11 cellular contexts compared by ENCODE assay signal in genomic region chr19:38318595-38319142, GRCh38. TPM values are rescaled to one million over a fixed set of nuclear protein-coding genes. Genes with fewer than 3 reads are reported as not detected.
DNase-seq lines count a peak whose midpoint lies in the region; ATAC-seq, FAIRE-seq and TF ChIP-seq lines count a peak whose summit lies in the region.
"Had no signal": no experiment of that assay in that cellular context is flagged by ENCODE, and none has a peak within 500 bp of the region (broad histone marks: within the 10 kb centered on the region; RNA-seq: fewer than 3 reads in every experiment).

No MANE protein-coding gene starts in this region.

- no peak for TF ChIP-seq POLR2A in heart left ventricle (IDR thresholded peaks at IDR 0.05)

- no peaks in the 10 kb centered on the region for H3K36me3 Mint-ChIP-seq in mesothelial cell of epicardium

- peaks cover 33% of the 10 kb centered on the region for H3K27me3 Mint-ChIP-seq in mesothelial cell of epicardium (ENCODE audit: low read depth)

- peak overlapping the region; percentile 22 for H3K4me3 Mint-ChIP-seq in mesothelial cell of epicardium

- DNase-seq in heart left ventricle (peak in 4 of 5 donors; percentile 60 to 72 (median 68)), cardiac septum (ENCODE audit: low spot score) (no peak), bronchial epithelial cell (ENCODE audit: low read depth) (peak; percentile 73), mesothelial cell of epicardium (ENCODE audit: low spot score in 2 of 2, unreplicated experiment in 2 of 2) (no peak), HCEC 1CT (no peak), SHP77 (lab: John Stamatoyannopoulos, UW) (no peak), NCI-H1092 (lab: John Stamatoyannopoulos, UW) (no peak)
- DNase-seq: DMS53, WERI-Rb-1 had no signal

- WGBS in heart left ventricle, 4 donors, result 23 to 43% (median 33%) methylated on average over 7 of the region's 7 CpGs

- H3K27ac ChIP-seq in heart left ventricle, result peak overlapping the region in 11 of 12 donors; percentile 7 to 94 (median 83)
- H3K27ac ChIP-seq: KMS-11, WERI-Rb-1 had no signal

- peak overlapping the region in 4 of 12 donors; percentile 79 to 84 (median 80) for H3K4me3 ChIP-seq in heart left ventricle
- H3K4me3 ChIP-seq in bronchial epithelial cell (ENCODE audit: low read depth, low read length), result peak overlapping the region; percentile 71

- ATAC-seq in heart left ventricle (peak in 1 of 4 donors; percentile 12), GM18861 (IDR thresholded peaks at IDR 0.05; ENCODE audit: unreplicated experiment) (no peak)

- peaks cover 0 to 88% (median 46%) of the 10 kb centered on the region in 12 donors for H3K4me1 ChIP-seq in heart left ventricle

- H3K36me3 ChIP-seq in heart left ventricle (peaks cover 0 to 6% (median 0%) of the 10 kb centered on the region in 9 donors), bronchial epithelial cell (ENCODE audit: control insufficient read depth, insufficient read depth, low read length) (peaks cover 1% of the 10 kb centered on the region)
- H3K36me3 ChIP-seq: WERI-Rb-1 had no signal

- no peak overlapping the region for H3K27ac Mint-ChIP-seq in mesothelial cell of epicardium

- no peaks in the 10 kb centered on the region for H3K9me3 ChIP-seq in heart left ventricle

- TF ChIP-seq CTCF in heart left ventricle (IDR thresholded peaks at IDR 0.05) (no peak), bronchial epithelial cell (IDR thresholded peaks at IDR 0.05; ENCODE audit: insufficient read depth, low read length, severe bottlenecking) (no peak), mesothelial cell of epicardium (IDR thresholded peaks at IDR 0.05; ENCODE audit: unreplicated experiment) (no peak)

- no peak for FAIRE-seq in bronchial epithelial cell (lab: Jason Lieb, UNC)

- intact Hi-C loops in heart left ventricle (cut with DNase I) (loop anchor here in 5 of 10 donors (2.0 to 5.0 kb wide), 5 partner anchors 36 to 71 kb away; partner anchors contain the start of gene PPP1R14A (in 1 of the 5)), cardiac septum (cut with DNase I) (no loop called here)

- peaks cover 29% of the 10 kb centered on the region for H3K4me1 Mint-ChIP-seq in mesothelial cell of epicardium

- H3K27me3 ChIP-seq in heart left ventricle (no peaks in the 10 kb centered on the region), bronchial epithelial cell (ENCODE audit: control insufficient read depth, insufficient read depth, low read length) (no peaks in the 10 kb centered on the region)

- no peaks in the 10 kb centered on the region for H3K9me3 Mint-ChIP-seq in mesothelial cell of epicardium

RNA-seq across cellular contexts. Expression of gene KCNK6, which starts 1.0 kb away (rescaled TPM):
- total RNA-seq in heart left ventricle, result 10 to 100 TPM in 4 of 9 donors, 1 to 10 TPM in 5; 3.1 to 23.6 (median 8.5) TPM
- polyA plus RNA-seq in heart left ventricle, result 1 to 10 TPM; 4.4 to 6.4 TPM
- 14.1 TPM for total RNA-seq in cardiac septum
- 19.0 and 27.8 TPM in 2 replicates for total RNA-seq in bronchial epithelial cell
- total RNA-seq in mesothelial cell of epicardium, result 2.8 to 2.9 TPM (median 2.9 TPM) in 3 replicates

RNA-seq across cellular contexts. Expression of gene YIF1B, which starts 2.9 kb away (rescaled TPM):
- total RNA-seq in heart left ventricle (10 to 100 TPM; 26.4 to 47.4 (median 31.9) TPM), cardiac septum (27.6 TPM), bronchial epithelial cell (30.0 and 51.5 TPM in 2 replicates), mesothelial cell of epicardium (29.9 to 34.1 TPM (median 31.5 TPM) in 3 replicates)
- 100 to 1,000 TPM in 1 of 2 donors, 10 to 100 TPM in 1; 39.2 to 113 TPM for polyA plus RNA-seq in heart left ventricle

RNA-seq across cellular contexts. Expression of gene C19orf33, which starts 14.6 kb away (rescaled TPM):
- total RNA-seq in heart left ventricle, result 10 to 100 TPM in 5 of 9 donors, 1 to 10 TPM in 3, not detected in 1; 3.5 to 73.1 (median 11.5) TPM
- polyA plus RNA-seq in heart left ventricle, result 10 to 100 TPM; 12.2 to 54.2 TPM
- 2.0 TPM for total RNA-seq in cardiac septum
- 266 and 612 TPM in 2 replicates for total RNA-seq in bronchial epithelial cell
- 4.2 to 5.9 TPM (median 4.6 TPM) in 3 replicates for total RNA-seq in mesothelial cell of epicardium

RNA-seq across cellular contexts. Expression of gene CATSPERG, which starts 17.0 kb away (rescaled TPM):
- total RNA-seq in heart left ventricle (1 to 10 TPM in 6 of 9 donors, under 1 TPM in 3; 0.19 to 3.0 (median 1.9) TPM), cardiac septum (1.5 TPM), bronchial epithelial cell (3.5 and 5.0 TPM in 2 replicates), mesothelial cell of epicardium (26.4 to 30.3 TPM (median 26.6 TPM) in 3 replicates)
- 1 to 10 TPM; 1.3 to 2.9 TPM for polyA plus RNA-seq in heart left ventricle

RNA-seq across cellular contexts. Expression of gene SPINT2, which starts 54.3 kb away (rescaled TPM):
- total RNA-seq in heart left ventricle (10 to 100 TPM in 7 of 9 donors, 1 to 10 TPM in 2; 3.5 to 27.7 (median 15.9) TPM), cardiac septum (17.3 TPM), bronchial epithelial cell (1,057 and 1,682 TPM in 2 replicates), mesothelial cell of epicardium (277 to 312 TPM (median 299 TPM) in 3 replicates)
- polyA plus RNA-seq in heart left ventricle, result 10 to 100 TPM in 1 of 2 donors, 1 to 10 TPM in 1; 3.6 to 11.3 TPM

Comparison
In these comparisons a context has a peak if more than half of its experiments do, and no peak if none do; other contexts are left out.
1. DNase-seq: peak in heart left ventricle (4 of 5) and bronchial epithelial cell (single experiment); none in cardiac septum (single experiment), mesothelial cell of epicardium (0 of 2), HCEC 1CT (single experiment), SHP77 (0 of 2) and NCI-H1092 (single experiment).